Comparison of ENCODE assay signal across 9 cellular contexts in genomic region chr18:79460445-79461300, GRCh38.
DNase-seq lines count a peak whose midpoint lies in the region; ATAC-seq, FAIRE-seq and TF ChIP-seq lines count a peak whose summit lies in the region.
"Had no signal": no experiment of that assay in that cellular context is flagged by ENCODE, and none has a peak within 500 bp of the region (broad histone marks: within the 10 kb centered on the region; RNA-seq: fewer than 3 reads in every experiment).

No MANE protein-coding gene starts in this region.

- H3K4me3 Mint-ChIP-seq in endothelial cell (ENCODE audit: unreplicated experiment), result no peak overlapping the region

- ATAC-seq in HG03378 (IDR thresholded peaks at IDR 0.05; ENCODE audit: unreplicated experiment), result peak; percentile 80

- TF ChIP-seq CTCF in GM20000 (IDR thresholded peaks at IDR 0.05; ENCODE audit: extremely low read depth, missing control alignments) (no peak), endothelial cell (IDR thresholded peaks at IDR 0.05; ENCODE audit: unreplicated experiment) (no peak)

- H3K27ac Mint-ChIP-seq in endothelial cell (ENCODE audit: unreplicated experiment), result peak overlapping the region; percentile 92

- peaks cover 10% of the 10 kb centered on the region for H3K27me3 Mint-ChIP-seq in endothelial cell (ENCODE audit: unreplicated experiment)

- peak; percentile 61; the same call in 1 of the 2 replicates for TF ChIP-seq POLR2A in GM12892 (IDR thresholded peaks at IDR 0.05; ENCODE audit: low read depth, low read length)

- H3K9me3 Mint-ChIP-seq in endothelial cell (ENCODE audit: unreplicated experiment), result no peaks in the 10 kb centered on the region

- DNase-seq in GM12892 (ENCODE audit: insufficient read length), result peak; percentile 73
- DNase-seq in GM20000 (ENCODE audit: low spot score), result peak; percentile 90
- DNase-seq in endothelial cell (ENCODE audit: low spot score), result no peak
- DNase-seq in GF-D8 (lab: John Stamatoyannopoulos, UW), result no peak
- no peak for DNase-seq in Ammon's horn (ENCODE audit: low spot score)
- no peak for DNase-seq in NCI-H2171 treated with DMSO at 0.1 percent for 48 hours (lab: John Stamatoyannopoulos, UW)
- no peak for DNase-seq in EL
- DNase-seq: SHP77 treated with DMSO at 0.1 percent for 48 hours had no signal

- H3K36me3 Mint-ChIP-seq in endothelial cell (ENCODE audit: low read depth, unreplicated experiment), result peaks cover 9% of the 10 kb centered on the region

- FAIRE-seq in GM12892 (lab: Jason Lieb, UNC), result peak; percentile 94

- H3K4me1 Mint-ChIP-seq in endothelial cell (ENCODE audit: unreplicated experiment), result peaks cover 22% of the 10 kb centered on the region

Comparison
In these comparisons a context has a peak if more than half of its experiments do, and no peak if none do; other contexts are left out.
1. DNase-seq: peak in GM12892 (single experiment) and GM20000 (single experiment); none in endothelial cell (single experiment), GF-D8 (single experiment), Ammon's horn (single experiment), NCI-H2171 treated with DMSO at 0.1 percent for 48 hours (single experiment) and EL (single experiment).